ENCODE assay signal across 16 cellular contexts in genomic region chr1:199857516-199857915, GRCh38.
DNase-seq lines count a peak whose midpoint lies in the region; ATAC-seq, FAIRE-seq and TF ChIP-seq lines count a peak whose summit lies in the region.
"Had no signal": no experiment of that assay in that cellular context is flagged by ENCODE, and none has a peak within 500 bp of the region (broad histone marks: within the 10 kb centered on the region; RNA-seq: fewer than 3 reads in every experiment).

No MANE protein-coding gene starts in this region.

- H3K27ac Mint-ChIP-seq in osteocyte (ENCODE audit: unreplicated experiment) = peak overlapping the region; percentile 13

- H3K9me3 Mint-ChIP-seq in osteocyte (ENCODE audit: unreplicated experiment) = peaks cover 7% of the 10 kb centered on the region

- DNase-seq in A549 (ENCODE audit: low read depth in 1 of 2, low spot score in 1 of 2) = no peak
- no peak for DNase-seq in HCT116 (ENCODE audit: low read depth, low spot score)
- peak; percentile 8 for DNase-seq in dedifferentiated amniotic fluid mesenchymal stem cell (ENCODE audit: extremely low spot score)
- no peak for DNase-seq in osteocyte (ENCODE audit: extremely low spot score, unreplicated experiment)
- DNase-seq in posterior vena cava (ENCODE audit: low spot score) = no peak
- no peak for DNase-seq in AML-193 (lab: John Stamatoyannopoulos, UW)
- DNase-seq in activated CD4-positive, alpha-beta T cell treated with anti-CD3 and anti-CD28 coated beads for 4 hours = no peak
- DNase-seq: COR-L47, NCI-H187 treated with DMSO at 0.1 percent for 48 hours, SJCRH30 had no signal

- no peak overlapping the region for H3K4me3 Mint-ChIP-seq in osteocyte (ENCODE audit: unreplicated experiment)

- ATAC-seq in A549 (no peak), HCT116 (no peak), HG02973 (IDR thresholded peaks at IDR 0.05; ENCODE audit: unreplicated experiment) (no peak)

- H3K4me1 ChIP-seq in A549 (peaks cover 44% of the 10 kb centered on the region), HCT116 (ENCODE audit: control insufficient read depth in 1 of 2, insufficient read depth in 2 of 2, low read length in 2 of 2) (peaks cover 0 to 48% of the 10 kb centered on the region in 2 experiments; a peak in 2 of 4 replicates)
- H3K4me1 ChIP-seq: SJCRH30 had no signal

- H3K4me2 ChIP-seq in A549 (peak overlapping the region; percentile 53; the same call in 2 of the 3 replicates), HCT116 (ENCODE audit: low read length) (no peak overlapping the region)

- H4K20me1 ChIP-seq in HCT116 (ENCODE audit: insufficient read depth) = no peaks in the 10 kb centered on the region

- H3K9me3 ChIP-seq in A549 (no peaks in the 10 kb centered on the region), HCT116 (ENCODE audit: control insufficient read depth in 1 of 2, insufficient read depth in 1 of 2, low read depth in 1 of 2, low read length in 2 of 2) (no peaks in the 10 kb centered on the region)
- H3K9me3 ChIP-seq: SJCRH30 had no signal

- BruUV-seq in HCT116 (replicated peaks; lab: Mats Ljungman, UMichigan) = no TSS peak

- TF ChIP-seq CTCF in A549 (IDR thresholded peaks at IDR 0.05) (no peak), HCT116 (IDR thresholded peaks at IDR 0.05 in 2 of 3, conservative IDR thresholded peaks at IDR 0.05 in 1 of 3; ENCODE audit: borderline replicate concordance in 1 of 3, insufficient read depth in 1 of 3, low read depth in 2 of 3, low read length in 2 of 3) (no peak), osteocyte (IDR thresholded peaks at IDR 0.05) (no peak)

- POLR2A ChIA-PET in A549 (lab: Yijun Ruan, JAX) (no interaction called here), HCT116 (lab: Charles Lee) (no interaction called here)

- H3K9me2 ChIP-seq in HCT116 (ENCODE audit: insufficient read depth) = no peaks in the 10 kb centered on the region

- peaks cover 39% of the 10 kb centered on the region for H3K4me1 Mint-ChIP-seq in osteocyte (ENCODE audit: unreplicated experiment)

- H3K27me3 Mint-ChIP-seq in osteocyte (ENCODE audit: unreplicated experiment) = no peaks in the 10 kb centered on the region

- H3K27ac ChIP-seq in A549 (peak overlapping the region; percentile 72 to 86), HCT116 (ENCODE audit: low read depth, low read length) (no peak overlapping the region)
- H3K27ac ChIP-seq: RWPE1, SJCRH30 had no signal

- FAIRE-seq in A549 (lab: Jason Lieb, UNC) = no peak
- FAIRE-seq: A204.1, GM12891, GM18507, H1 had no signal

- RAD21 ChIA-PET in HCT116 (lab: Charles Lee; ENCODE audit: low non-redundant PET in 1 of 2, low total read pairs in 2 of 2, uncharacterized antibody in 2 of 2, unreplicated experiment in 2 of 2) = no interaction called here

- H3K79me2 ChIP-seq in HCT116 (ENCODE audit: insufficient read depth, low read length) = no peaks in the 10 kb centered on the region

- no peak overlapping the region for H3K9ac ChIP-seq in HCT116 (ENCODE audit: low read length)

- no peak for TF ChIP-seq RAD21 in A549 (conservative IDR thresholded peaks at IDR 0.05 in 1 of 2, IDR thresholded peaks at IDR 0.05 in 1 of 2)
- TF ChIP-seq RAD21 in HCT116 (IDR thresholded peaks at IDR 0.05; ENCODE audit: low read depth) = no peak

- H3K36me3 ChIP-seq in HCT116 (ENCODE audit: control insufficient read depth in 1 of 2, insufficient read depth in 2 of 2, low read length in 2 of 2) = no peaks in the 10 kb centered on the region
- H3K36me3 ChIP-seq: SJCRH30 had no signal

- no peak for TF ChIP-seq EP300 in A549 (IDR thresholded peaks at IDR 0.05)

- 94% methylated on average over 1 of the region's 1 CpG for WGBS in A549 (ENCODE audit: missing lambda C conversion rate)

- H3K36me3 Mint-ChIP-seq in osteocyte (ENCODE audit: unreplicated experiment) = no peaks in the 10 kb centered on the region

- H2AFZ ChIP-seq in HCT116 (ENCODE audit: low read depth, low read length, poor library complexity, severe bottlenecking) = peak overlapping the region; percentile 72

- CTCF ChIA-PET in A549 (lab: Yijun Ruan, JAX) = no interaction called here
- CTCF ChIA-PET in HCT116 (lab: Charles Lee) = no interaction called here

- TF ChIP-seq POLR2A in A549 (IDR thresholded peaks at IDR 0.05; ENCODE audit: low read length) (no peak), HCT116 (IDR thresholded peaks at IDR 0.05; ENCODE audit: borderline replicate concordance, extremely low read depth, insufficient read depth, insufficient read length) (no peak)

- intact Hi-C loops in HCT116 (cut with micrococcal nuclease) = no loop called here
- intact Hi-C loops in posterior vena cava (cut with DNase I) = no loop called here

- H3K27me3 ChIP-seq in HCT116 (ENCODE audit: insufficient read depth, low read length) = no peaks in the 10 kb centered on the region
- H3K27me3 ChIP-seq: SJCRH30 had no signal

- H3K4me3 ChIP-seq in A549 (no peak overlapping the region), HCT116 (replicated peaks in 1 of 2; ENCODE audit: low read depth in 1 of 2, low read length in 2 of 2) (no peak overlapping the region)
- H3K4me3 ChIP-seq: SJCRH30 had no signal

TF ChIP-seq in A549, 52 proteins besides CTCF, POLR2A, EP300 and RAD21:
- TF ChIP-seq FOSL2 (IDR thresholded peaks at IDR 0.05) = no peak
- no peak for TF ChIP-seq FOSL2 (CRISPR knock-in tag; IDR thresholded peaks at IDR 0.05)
- no peak for TF ChIP-seq RFX5 (IDR thresholded peaks at IDR 0.05)
- TF ChIP-seq CEBPB (IDR thresholded peaks at IDR 0.05) = no peak
- TF ChIP-seq E2F6 (IDR thresholded peaks at IDR 0.05; ENCODE audit: borderline replicate concordance, low read depth) = no peak

TF ChIP-seq in HCT116, 20 proteins besides CTCF, POLR2A, EP300 and RAD21:
- TF ChIP-seq MAX (IDR thresholded peaks at IDR 0.05) = no peak
- TF ChIP-seq FOSL1 (IDR thresholded peaks at IDR 0.05; ENCODE audit: low read depth) = no peak
- no peak for TF ChIP-seq ZBTB33 (IDR thresholded peaks at IDR 0.05; ENCODE audit: extremely low read depth, insufficient replicate concordance, low read length)
- no peak for TF ChIP-seq ZNF274 (IDR thresholded peaks at IDR 0.05; ENCODE audit: low read depth, low read length)
- TF ChIP-seq ELF1 (IDR thresholded peaks at IDR 0.05; ENCODE audit: borderline replicate concordance, low read depth) = no peak
- TF ChIP-seq TCF7L2 (IDR thresholded peaks at IDR 0.05; ENCODE audit: borderline replicate concordance, extremely low read depth, insufficient read depth, insufficient read length) = no peak
- no peak for TF ChIP-seq SIN3A (IDR thresholded peaks at IDR 0.05; ENCODE audit: low read depth)
- no peak for TF ChIP-seq YY1 (IDR thresholded peaks at IDR 0.05; ENCODE audit: extremely low read depth, insufficient replicate concordance, low read depth, low read length)
- no peak for TF ChIP-seq EGR1 (IDR thresholded peaks at IDR 0.05; ENCODE audit: low read depth)
- no peak for TF ChIP-seq ZFX (IDR thresholded peaks at IDR 0.05)
- TF ChIP-seq REST (IDR thresholded peaks at IDR 0.05; ENCODE audit: low read depth) = no peak
- TF ChIP-seq ATF3 (IDR thresholded peaks at IDR 0.05) = no peak
- no peak for TF ChIP-seq CEBPB (IDR thresholded peaks at IDR 0.05; ENCODE audit: low read depth)
- TF ChIP-seq SP1 (IDR thresholded peaks at IDR 0.05; ENCODE audit: low read depth) = no peak
- no peak for TF ChIP-seq JUND (IDR thresholded peaks at IDR 0.05)
